Comparison of ENCODE assay signal across 8 cellular contexts in the genomic region with DNA sequence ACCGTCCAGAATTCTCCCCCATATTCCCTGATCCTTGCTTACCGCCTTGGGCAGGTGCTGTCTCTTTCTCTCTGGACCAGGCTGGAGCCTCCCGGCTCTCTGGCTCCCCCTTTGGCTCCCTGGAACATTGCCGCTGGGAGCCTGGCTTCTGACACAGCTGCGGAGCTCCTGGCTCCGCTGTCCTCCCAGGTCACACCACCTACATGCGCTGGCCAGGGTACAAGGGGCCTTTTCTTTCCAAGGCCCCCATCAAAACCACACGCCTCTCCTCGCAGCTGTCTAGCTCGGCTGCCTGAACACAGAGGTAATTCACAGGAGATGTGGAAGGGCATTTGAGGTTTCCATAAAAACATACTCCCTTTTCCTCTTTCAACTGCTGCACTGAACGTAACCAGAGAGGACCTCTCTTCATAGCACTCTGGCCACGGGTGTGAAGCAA. TPM values are rescaled to one million over a fixed set of nuclear protein-coding genes. Genes with fewer than 3 reads are reported as not detected.
DNase-seq lines count a peak whose midpoint lies in the region; ATAC-seq and TF ChIP-seq lines count a peak whose summit lies in the region.

No MANE protein-coding gene starts in this region.

- no peaks in the 10 kb centered on the region for H4K20me1 ChIP-seq in GM23338 (replicated peaks; ENCODE audit: insufficient read depth)

- ATAC-seq in GM23338, result peak; percentile 100
- ATAC-seq in HG03457 (IDR thresholded peaks at IDR 0.05; ENCODE audit: unreplicated experiment), result no peak
- ATAC-seq in HG02852 (IDR thresholded peaks at IDR 0.05; ENCODE audit: unreplicated experiment), result no peak

- H3K4me3 ChIP-seq in Caco-2 (ENCODE audit: low read depth, low read length) (no peak overlapping the region), GM23338 (peak overlapping the region; percentile 32), neutrophil (ENCODE audit: low read depth in 1 of 2, low read length in 1 of 2) (no peak overlapping the region)

- no TSS peak for BruUV-seq in Caco-2 (replicated peaks; lab: Mats Ljungman, UMichigan)

- DNase-seq in Caco-2 (peak; percentile 70 to 76), GM23338 (ENCODE audit: low spot score) (peak; percentile 89), NCI-H2081 (lab: John Stamatoyannopoulos, UW) (peak; percentile 76 to 78), fibroblast of peridontal ligament (ENCODE audit: extremely low read depth) (peak; percentile 2)
- peak; percentile 82 for DNase-seq in activated CD4-positive, alpha-beta T cell treated with anti-CD3 and anti-CD28 coated beads, Interleukin-2, amount 10 ng/mL, durations not matched to agents 24 days and 14 days

- no peaks in the 10 kb centered on the region for H3F3A ChIP-seq in GM23338 (replicated peaks; ENCODE audit: low read depth)

- no peaks in the 10 kb centered on the region for H3K9me2 ChIP-seq in GM23338 (ENCODE audit: insufficient read depth)

- POLR2A ChIA-PET in Caco-2 (lab: Charles Lee), result no interaction called here

- H3K4me2 ChIP-seq in GM23338, result peak overlapping the region; percentile 55; the same call in 1 of the 2 replicates

- H3K27me3 Mint-ChIP-seq in Caco-2 (ENCODE audit: insufficient read depth, unreplicated experiment) (no peaks in the 10 kb centered on the region), GM23338 (ENCODE audit: insufficient read depth, low read depth, poor library complexity) (peaks cover 6% of the 10 kb centered on the region)
- H3K27me3 Mint-ChIP-seq in activated CD4-positive, alpha-beta T cell treated with anti-CD3 and anti-CD28 coated beads, Interleukin-2, amount 10 ng/mL, durations not matched to agents 24 days and 14 days, result peaks cover 34% of the 10 kb centered on the region

- H3K79me2 ChIP-seq in GM23338 (replicated peaks; ENCODE audit: insufficient read depth), result no peaks in the 10 kb centered on the region

- H3K9me3 Mint-ChIP-seq in Caco-2 (ENCODE audit: unreplicated experiment) (no peaks in the 10 kb centered on the region), GM23338 (no peaks in the 10 kb centered on the region)
- H3K9me3 Mint-ChIP-seq in activated CD4-positive, alpha-beta T cell treated with anti-CD3 and anti-CD28 coated beads, Interleukin-2, amount 10 ng/mL, durations not matched to agents 24 days and 14 days, result no peaks in the 10 kb centered on the region

- TF ChIP-seq CTCF in Caco-2 (IDR thresholded peaks at IDR 0.05; ENCODE audit: insufficient read depth in 1 of 2, low read depth in 1 of 2, low read length in 1 of 2, severe bottlenecking in 1 of 2, unreplicated experiment in 1 of 2), result peak; percentile 81 to 90
- peak; percentile 65 to 78 for TF ChIP-seq CTCF in GM23338 (conservative IDR thresholded peaks at IDR 0.05; ENCODE audit: low read depth in 2 of 2)
- TF ChIP-seq CTCF in neutrophil (IDR thresholded peaks at IDR 0.05), result peak; percentile 21

- H3K27ac ChIP-seq in GM23338 (ENCODE audit: low read depth) (no peak overlapping the region), neutrophil (no peak overlapping the region)

- no peaks in the 10 kb centered on the region for H3K4me1 Mint-ChIP-seq in Caco-2 (ENCODE audit: low read depth, unreplicated experiment)
- peaks cover 5% of the 10 kb centered on the region; the same call in 2 of the 3 replicates for H3K4me1 Mint-ChIP-seq in GM23338
- peaks cover 2% of the 10 kb centered on the region for H3K4me1 Mint-ChIP-seq in activated CD4-positive, alpha-beta T cell treated with anti-CD3 and anti-CD28 coated beads, Interleukin-2, amount 10 ng/mL, durations not matched to agents 24 days and 14 days

- H3K36me3 Mint-ChIP-seq in Caco-2 (ENCODE audit: insufficient read depth, unreplicated experiment), result no peaks in the 10 kb centered on the region
- no peaks in the 10 kb centered on the region for H3K36me3 Mint-ChIP-seq in GM23338 (ENCODE audit: low read depth)
- H3K36me3 Mint-ChIP-seq in activated CD4-positive, alpha-beta T cell treated with anti-CD3 and anti-CD28 coated beads, Interleukin-2, amount 10 ng/mL, durations not matched to agents 24 days and 14 days (ENCODE audit: low read depth), result no peaks in the 10 kb centered on the region

- H3K36me3 ChIP-seq in Caco-2 (ENCODE audit: control insufficient read depth, insufficient read depth, low read length) (no peaks in the 10 kb centered on the region), GM23338 (ENCODE audit: insufficient read depth) (no peaks in the 10 kb centered on the region; the same call in 1 of the 2 replicates), neutrophil (no peaks in the 10 kb centered on the region)

- H3K4me1 ChIP-seq in Caco-2 (no peaks in the 10 kb centered on the region), GM23338 (ENCODE audit: insufficient read depth) (peaks cover 6% of the 10 kb centered on the region; the same call in 1 of the 2 replicates), neutrophil (ENCODE audit: control insufficient read depth in 1 of 2, insufficient read depth in 1 of 2, low read depth in 1 of 2, low read length in 1 of 2) (no peaks in the 10 kb centered on the region)

- H3K9me3 ChIP-seq in Caco-2 (no peaks in the 10 kb centered on the region; the same call in 1 of the 2 replicates), neutrophil (no peaks in the 10 kb centered on the region)

- CTCF ChIA-PET in Caco-2 (lab: Charles Lee), result interaction anchor here (0.6 to 1.2 kb wide), 5 partner anchors 12 to 81 kb away, joined by 3 to 9 read pairs (median 4); no protein-coding TSS in a partner anchor

- H2AFZ ChIP-seq in GM23338, result peak overlapping the region; percentile 96

- no peak overlapping the region for H3K4me3 Mint-ChIP-seq in Caco-2 (ENCODE audit: unreplicated experiment)
- H3K4me3 Mint-ChIP-seq in GM23338, result peak overlapping the region; percentile 45
- no peak overlapping the region for H3K4me3 Mint-ChIP-seq in activated CD4-positive, alpha-beta T cell treated with anti-CD3 and anti-CD28 coated beads, Interleukin-2, amount 10 ng/mL, durations not matched to agents 24 days and 14 days

- intact Hi-C loops in Caco-2 (cut with micrococcal nuclease; ENCODE audit: unreplicated experiment), result no loop called here
- intact Hi-C loops in activated CD4-positive, alpha-beta T cell treated with anti-CD3 and anti-CD28 coated beads, Interleukin-2, amount 10 ng/mL, durations not matched to agents 24 days and 14 days (cut with micrococcal nuclease), result no loop called here

- H3K27ac Mint-ChIP-seq in Caco-2 (ENCODE audit: unreplicated experiment), result no peak overlapping the region
- no peak overlapping the region for H3K27ac Mint-ChIP-seq in GM23338
- no peak overlapping the region for H3K27ac Mint-ChIP-seq in activated CD4-positive, alpha-beta T cell treated with anti-CD3 and anti-CD28 coated beads, Interleukin-2, amount 10 ng/mL, durations not matched to agents 24 days and 14 days

- no peaks in the 10 kb centered on the region for H3K27me3 ChIP-seq in Caco-2 (replicated peaks; ENCODE audit: control insufficient read depth, insufficient read depth, low read length)
- H3K27me3 ChIP-seq in GM23338 (ENCODE audit: insufficient read depth), result 0 out of 2 replicates have a peak, but pooled peaks cover 7% of the 10 kb centered on the region
- H3K27me3 ChIP-seq in neutrophil, result peaks cover 55% of the 10 kb centered on the region

TF ChIP-seq in GM23338, 12 proteins besides CTCF, POLR2A, EP300 and RAD21 (continues in another document):
- TF ChIP-seq CREB1 (CRISPR knock-in tag; IDR thresholded peaks at IDR 0.05; ENCODE audit: low read depth), result no peak

RNA-seq across cellular contexts. Expression of gene ZNF648, which starts 7.5 kb away (rescaled TPM):
- total RNA-seq in Caco-2 (2022), result not detected in 2 replicates
- 0.58 and 1.2 TPM in 2 replicates for total RNA-seq in GM23338 (2014; rRNA removed; shearing (Covaris generic))
- 0.23 and 0.24 TPM in 2 replicates for polyA plus RNA-seq in GM23338 (2016; fragmentation: Nextera tagmentation; extraction: Ambion mirVana)
- total RNA-seq in activated CD4-positive, alpha-beta T cell treated with anti-CD3 and anti-CD28 coated beads, Interleukin-2, amount 10 ng/mL, durations not matched to agents 24 days and 14 days, result not detected in 2 replicates

Comparison
In these comparisons a context has a peak if more than half of its experiments do, and no peak if none do; other contexts are left out.
1. DNase-seq: peak in every context shown above with its lines; median percentile 89 in GM23338; 82 in activated CD4-positive, alpha-beta T cell treated with anti-CD3 and anti-CD28 coated beads, Interleukin-2, amount 10 ng/mL, durations not matched to agents 24 days and 14 days; 77 in NCI-H2081; 73 in Caco-2; 2 in fibroblast of peridontal ligament.
2. CTCF ChIP-seq: peak in every context shown above with its lines; median percentile 86 in Caco-2; 72 in GM23338; 21 in neutrophil.